In the genomic region with DNA sequence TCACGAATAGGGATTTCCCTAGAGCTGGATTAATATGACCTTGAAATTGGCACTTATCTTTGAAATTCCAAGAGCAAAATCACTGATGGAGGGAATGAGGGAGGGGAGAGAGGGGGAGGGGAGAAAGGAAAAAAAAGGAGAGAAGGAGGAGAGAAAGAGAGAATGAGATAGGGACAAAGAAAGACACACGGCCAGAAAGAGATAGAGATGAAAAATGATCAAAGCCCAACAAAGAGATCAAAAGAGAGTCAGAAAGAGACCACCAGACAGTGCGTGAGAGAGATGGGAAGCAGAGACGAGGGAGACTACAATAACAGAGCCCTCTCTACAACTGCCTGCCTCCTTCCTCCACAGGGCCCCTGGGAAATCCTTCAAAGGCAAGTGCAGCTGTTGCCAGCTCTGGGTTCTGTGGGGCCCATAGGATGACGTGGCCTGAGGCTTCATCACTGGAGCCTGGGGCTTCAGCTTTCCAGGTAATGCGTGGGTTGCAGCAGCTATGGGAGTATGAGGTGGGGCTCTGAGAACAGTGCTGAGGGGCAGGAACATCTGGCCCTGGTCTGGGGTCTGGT, we compare ENCODE assay signal across 19 cellular contexts. TPM values are rescaled to one million over a fixed set of nuclear protein-coding genes. Genes with fewer than 3 reads are reported as not detected.
DNase-seq lines count a peak whose midpoint lies in the region; FAIRE-seq lines count a peak whose summit lies in the region.
"Had no signal": no experiment of that assay in that cellular context is flagged by ENCODE, and none has a peak within 500 bp of the region (broad histone marks: within the 10 kb centered on the region; RNA-seq: fewer than 3 reads in every experiment).

No MANE protein-coding gene starts in this region.

- H3K4me1 ChIP-seq in GM23248 (ENCODE audit: insufficient read depth): no peaks in the 10 kb centered on the region

- POLR2A ChIA-PET in activated CD4-positive, alpha-beta memory T cell treated with anti-CD3 and anti-CD28 coated beads for 36 hours (lab: Charles Lee): no interaction called here
- POLR2A ChIA-PET in activated CD4-positive, alpha-beta memory T cell treated with anti-CD3 and anti-CD28 coated beads, Interleukin-2, amount 10 ng/mL, durations not matched to agents 7 days and 5 days (lab: Charles Lee): no interaction called here

- H3K4me3 ChIP-seq in GM23248: no peak overlapping the region

- H3K4me2 ChIP-seq in GM23248 (ENCODE audit: unreplicated experiment): no peak overlapping the region

- in situ Hi-C loops in GM23248 (cut with MboI): no loop called here

- H3K9ac ChIP-seq in GM23248: no peak overlapping the region

- H4K20me1 ChIP-seq in GM23248 (ENCODE audit: insufficient read depth): no peaks in the 10 kb centered on the region

- no peak for FAIRE-seq in urothelium cell line (lab: Jason Lieb, UNC)
- FAIRE-seq: GM12892 had no signal

- H3K27ac ChIP-seq in GM23248: no peak overlapping the region

- H3K4me3 Mint-ChIP-seq in activated CD4-positive, alpha-beta memory T cell treated with anti-CD3 and anti-CD28 coated beads for 36 hours: no peak overlapping the region
- no peak overlapping the region for H3K4me3 Mint-ChIP-seq in activated CD4-positive, alpha-beta memory T cell treated with anti-CD3 and anti-CD28 coated beads, Interleukin-2, amount 10 ng/mL, durations not matched to agents 7 days and 5 days
- H3K4me3 Mint-ChIP-seq: activated B cell treated with CpG ODN at 0.5 μM for 24 hours, CD14-positive monocyte had no signal

- peaks cover 8% of the 10 kb centered on the region for H3K27me3 Mint-ChIP-seq in activated CD4-positive, alpha-beta memory T cell treated with anti-CD3 and anti-CD28 coated beads for 36 hours
- peaks cover 16% of the 10 kb centered on the region for H3K27me3 Mint-ChIP-seq in activated CD4-positive, alpha-beta memory T cell treated with anti-CD3 and anti-CD28 coated beads, Interleukin-2, amount 10 ng/mL, durations not matched to agents 7 days and 5 days

- 22 to 29% methylated on average over 5 to 6 of the region's 6 CpGs for WGBS in GM23248 (ENCODE audit: low coverage in 1 of 2, low lambda C conversion rate in 2 of 2, missing lambda C conversion rate in 2 of 2), 2 experiments

- no peaks in the 10 kb centered on the region for H3K79me2 ChIP-seq in GM23248 (ENCODE audit: insufficient read depth)

- no peaks in the 10 kb centered on the region for H3K36me3 ChIP-seq in GM23248 (ENCODE audit: low read depth)

- no peak overlapping the region for H2AFZ ChIP-seq in GM23248

- H3K27ac Mint-ChIP-seq in activated CD4-positive, alpha-beta memory T cell treated with anti-CD3 and anti-CD28 coated beads for 36 hours: no peak overlapping the region
- H3K27ac Mint-ChIP-seq in activated CD4-positive, alpha-beta memory T cell treated with anti-CD3 and anti-CD28 coated beads, Interleukin-2, amount 10 ng/mL, durations not matched to agents 7 days and 5 days: no peak overlapping the region
- H3K27ac Mint-ChIP-seq: activated B cell treated with CpG ODN at 0.5 μM for 24 hours, CD14-positive monocyte had no signal

- H3K9me3 Mint-ChIP-seq in activated CD4-positive, alpha-beta memory T cell treated with anti-CD3 and anti-CD28 coated beads for 36 hours: no peaks in the 10 kb centered on the region
- H3K9me3 Mint-ChIP-seq in activated CD4-positive, alpha-beta memory T cell treated with anti-CD3 and anti-CD28 coated beads, Interleukin-2, amount 10 ng/mL, durations not matched to agents 7 days and 5 days: no peaks in the 10 kb centered on the region
- H3K9me3 Mint-ChIP-seq: activated B cell treated with CpG ODN at 0.5 μM for 24 hours, CD14-positive monocyte had no signal

- H3K27me3 ChIP-seq in GM23248 (replicated peaks; ENCODE audit: insufficient read depth): peaks cover 21% of the 10 kb centered on the region

- H3K4me1 Mint-ChIP-seq in activated CD4-positive, alpha-beta memory T cell treated with anti-CD3 and anti-CD28 coated beads for 36 hours (ENCODE audit: low read depth): no peaks in the 10 kb centered on the region
- no peaks in the 10 kb centered on the region for H3K4me1 Mint-ChIP-seq in activated CD4-positive, alpha-beta memory T cell treated with anti-CD3 and anti-CD28 coated beads, Interleukin-2, amount 10 ng/mL, durations not matched to agents 7 days and 5 days
- H3K4me1 Mint-ChIP-seq: activated B cell treated with CpG ODN at 0.5 μM for 24 hours, CD14-positive monocyte had no signal

- CTCF ChIA-PET in activated CD4-positive, alpha-beta memory T cell treated with anti-CD3 and anti-CD28 coated beads for 36 hours (lab: Charles Lee): interaction anchor here (0.7 to 2.6 kb wide), 2 partner anchors 33 to 138 kb away, joined by 4 to 9 read pairs; no protein-coding TSS in a partner anchor
- CTCF ChIA-PET in activated CD4-positive, alpha-beta memory T cell treated with anti-CD3 and anti-CD28 coated beads, Interleukin-2, amount 10 ng/mL, durations not matched to agents 7 days and 5 days (lab: Charles Lee): interaction anchor here (0.6 kb wide), 1 partner anchor 515 kb away, joined by 5 read pairs; no protein-coding TSS in a partner anchor

- H3K36me3 Mint-ChIP-seq in activated CD4-positive, alpha-beta memory T cell treated with anti-CD3 and anti-CD28 coated beads for 36 hours: no peaks in the 10 kb centered on the region
- H3K36me3 Mint-ChIP-seq in activated CD4-positive, alpha-beta memory T cell treated with anti-CD3 and anti-CD28 coated beads, Interleukin-2, amount 10 ng/mL, durations not matched to agents 7 days and 5 days (ENCODE audit: low read depth): no peaks in the 10 kb centered on the region
- H3K36me3 Mint-ChIP-seq: CD14-positive monocyte had no signal

- no peaks in the 10 kb centered on the region for H3F3A ChIP-seq in GM23248 (ENCODE audit: insufficient read depth)

- peak; percentile 14 for DNase-seq in activated CD4-positive, alpha-beta memory T cell treated with anti-CD3 and anti-CD28 coated beads for 36 hours
- DNase-seq in activated CD4-positive, alpha-beta memory T cell treated with anti-CD3 and anti-CD28 coated beads, Interleukin-2, amount 10 ng/mL, durations not matched to agents 7 days and 5 days: no peak
- peak; percentile 25 for DNase-seq in GM23248
- DNase-seq in RPMI7951 (ENCODE audit: low read depth): peak; percentile 68
- DNase-seq in posterior vena cava (ENCODE audit: low spot score): peak; percentile 28
- no peak for DNase-seq in HCEC 1CT
- DNase-seq in NCI-H446 (lab: John Stamatoyannopoulos, UW): no peak
- no peak for DNase-seq in urothelium cell line (ENCODE audit: low spot score)
- DNase-seq: ACHN; activated B cell treated with CpG ODN at 0.5 μM for 24 hours; activated naive CD4-positive, alpha-beta T cell treated with Interleukin-2 at 50 U/mL for 16 hours; amygdala; cortex of kidney; kidney glomerular epithelial cell; NCI-H1930; occipital lobe; substantia nigra had no signal

- no peaks in the 10 kb centered on the region for H3K9me3 ChIP-seq in GM23248 (ENCODE audit: low read depth)

- intact Hi-C loops in activated CD4-positive, alpha-beta memory T cell treated with anti-CD3 and anti-CD28 coated beads for 36 hours (cut with micrococcal nuclease): no loop called here
- intact Hi-C loops in posterior vena cava (cut with DNase I): loop anchor here in 1 of 2 donors (10.0 kb wide), 1 partner anchor 67 kb away; no protein-coding TSS in a partner anchor

- no peaks in the 10 kb centered on the region for H3K9me2 ChIP-seq in GM23248 (ENCODE audit: insufficient read depth)

RNA-seq across cellular contexts. Expression of gene SHB, which starts 58.3 kb away (rescaled TPM):
- 1 to 10 TPM; 1.1 to 1.2 TPM for total RNA-seq in activated CD4-positive, alpha-beta memory T cell treated with anti-CD3 and anti-CD28 coated beads for 36 hours
- total RNA-seq in activated CD4-positive, alpha-beta memory T cell treated with anti-CD3 and anti-CD28 coated beads, Interleukin-2, amount 10 ng/mL, durations not matched to agents 7 days and 5 days: 1 to 10 TPM in 1 of 2 experiments, under 1 TPM in 1; 0.93 to 1.0 TPM
- 9.9 and 11.1 TPM in 2 replicates for total RNA-seq in GM23248 (2014; rRNA removed; shearing (Covaris generic))
- 3.9 and 4.4 TPM in 2 replicates for polyA plus RNA-seq in GM23248 (2016; fragmentation: Nextera tagmentation; extraction: Ambion mirVana)
- total RNA-seq in RPMI7951 (2014; rRNA removed; shearing (Covaris generic)): 10.0 and 10.7 TPM in 2 replicates
- total RNA-seq in posterior vena cava: 10 to 100 TPM; 18.7 to 23.0 TPM

Comparison
In these comparisons a context has a peak if more than half of its experiments do, and no peak if none do; other contexts are left out.
1. DNase-seq: peak in activated CD4-positive, alpha-beta memory T cell treated with anti-CD3 and anti-CD28 coated beads for 36 hours (single experiment), GM23248 (single experiment), RPMI7951 (single experiment) and posterior vena cava (single experiment); none in activated CD4-positive, alpha-beta memory T cell treated with anti-CD3 and anti-CD28 coated beads, Interleukin-2, amount 10 ng/mL, durations not matched to agents 7 days and 5 days (single experiment), HCEC 1CT (single experiment), NCI-H446 (0 of 2) and urothelium cell line (single experiment).